In genomic region chr2:177331446-177331997, GRCh38 we compare ENCODE assay signal across 1 cellular context.
TF ChIP-seq lines count a peak whose summit lies in the region.

No MANE protein-coding gene starts in this region.

TF ChIP-seq in A549, 52 proteins besides CTCF, POLR2A, EP300 and RAD21 (continued from another document):
- TF ChIP-seq MAZ (IDR thresholded peaks at IDR 0.05; ENCODE audit: borderline replicate concordance, low read depth, low read length), result no peak
- no peak for TF ChIP-seq KDM1A (IDR thresholded peaks at IDR 0.05; ENCODE audit: low read depth)
- no peak for TF ChIP-seq FOSB (CRISPR knock-in tag; IDR thresholded peaks at IDR 0.05)
- no peak for TF ChIP-seq CEBPB (IDR thresholded peaks at IDR 0.05)
- no peak for TF ChIP-seq HEYL (CRISPR knock-in tag; IDR thresholded peaks at IDR 0.05)
- no peak for TF ChIP-seq BCL3 (IDR thresholded peaks at IDR 0.05)
